12 cellular contexts compared by ENCODE assay signal in genomic region chr11:86360775-86361395, GRCh38. TPM values are rescaled to one million over a fixed set of nuclear protein-coding genes. Genes with fewer than 3 reads are reported as not detected.
A peak's percentile ranks its signal among the peaks of the same experiment; 100 is the strongest.
DNase-seq lines count a peak whose midpoint lies in the region; ATAC-seq, FAIRE-seq and TF ChIP-seq lines count a peak whose summit lies in the region.
"Had no signal": no experiment of that assay in that cellular context is flagged by ENCODE, and none has a peak within 500 bp of the region (broad histone marks: within the 10 kb centered on the region; RNA-seq: fewer than 3 reads in every experiment).

No MANE protein-coding gene starts in this region.

- RAD21 ChIA-PET in GM12878 (lab: Charles Lee; ENCODE audit: unreplicated experiment): interaction anchor here (1.0 kb wide), 1 partner anchor 506 kb away, joined by 6 read pairs; the partner anchor contains the start of gene CCDC83

- H3K4me1 ChIP-seq in Caco-2 (no peaks in the 10 kb centered on the region), GM12878 (ENCODE audit: control insufficient read depth, insufficient read depth, low read length) (no peaks in the 10 kb centered on the region)

- TF ChIP-seq POLR2A in GM12878 (IDR thresholded peaks at IDR 0.05; ENCODE audit: low read depth, low read length): no peak

- H3K27ac Mint-ChIP-seq in Caco-2 (ENCODE audit: unreplicated experiment): no peak overlapping the region

- peak; percentile 45; the same call in 1 of the 3 replicates for ATAC-seq in GM12878

- H3K4me1 Mint-ChIP-seq in Caco-2 (ENCODE audit: low read depth, unreplicated experiment): no peaks in the 10 kb centered on the region

- H3K9me3 ChIP-seq in Caco-2: no peaks in the 10 kb centered on the region
- no peaks in the 10 kb centered on the region for H3K9me3 ChIP-seq in GM12878 (replicated peaks; ENCODE audit: control insufficient read depth, insufficient read depth, low read length)

- CTCF ChIA-PET in Caco-2 (lab: Charles Lee): interaction anchor here (0.6 to 4.8 kb wide), 30 partner anchors 10 to 603 kb away, joined by 3 to 65 read pairs (median 4); partner anchors contain the start of gene CCDC83
- CTCF ChIA-PET in GM12878 (lab: Yijun Ruan, JAX): interaction anchor here (0.6 to 1.9 kb wide), 6 partner anchors 8 to 96 kb away, joined by 3 to 11 read pairs (median 4); no protein-coding TSS in a partner anchor

- H3K4me2 ChIP-seq in GM12878 (ENCODE audit: control insufficient read depth, insufficient read depth): no peak overlapping the region

- TF ChIP-seq EP300 in GM12878 (IDR thresholded peaks at IDR 0.05; ENCODE audit: borderline replicate concordance in 1 of 2, control insufficient read depth in 1 of 2, low read depth in 2 of 2, low read length in 2 of 2): no peak

- no peak overlapping the region for H3K27ac ChIP-seq in GM12878 (ENCODE audit: control insufficient read depth, insufficient read depth)

- in situ Hi-C loops in GM12878 (cut with MboI): no loop called here

- BruUV-seq in Caco-2 (replicated peaks; lab: Mats Ljungman, UMichigan) (no TSS peak), GM12878 (replicated peaks; lab: Mats Ljungman, UMichigan) (no TSS peak)

- H3K27me3 ChIP-seq in Caco-2 (replicated peaks; ENCODE audit: control insufficient read depth, insufficient read depth, low read length): no peaks in the 10 kb centered on the region
- no peaks in the 10 kb centered on the region for H3K27me3 ChIP-seq in GM12878 (replicated peaks in 1 of 2; ENCODE audit: control insufficient read depth in 2 of 2, insufficient read depth in 2 of 2, low read length in 1 of 2)

- POLR2A ChIA-PET in Caco-2 (lab: Charles Lee): interaction anchor here (0.6 kb wide), 1 partner anchor 58 kb away, joined by 3 read pairs; no protein-coding TSS in a partner anchor
- POLR2A ChIA-PET in GM12878 (lab: Charles Lee): no interaction called here

- H3K4me3 ChIP-seq in Caco-2 (ENCODE audit: low read depth, low read length) (no peak overlapping the region), GM12878 (no peak overlapping the region)

- H3K79me2 ChIP-seq in GM12878 (ENCODE audit: control insufficient read depth, insufficient read depth, low read length): no peaks in the 10 kb centered on the region

- no peaks in the 10 kb centered on the region for H3K36me3 Mint-ChIP-seq in Caco-2 (ENCODE audit: insufficient read depth, unreplicated experiment)

- no peak overlapping the region for H2AFZ ChIP-seq in GM12878 (ENCODE audit: control insufficient read depth, low read depth, low read length)

- no peak for FAIRE-seq in HTR-8/SVneo (lab: Jason Lieb, UNC)
- FAIRE-seq in GM12878 (lab: Jason Lieb, UNC): no peak
- FAIRE-seq: kidney had no signal

- H4K20me1 ChIP-seq in GM12878 (ENCODE audit: control insufficient read depth, insufficient read depth): no peaks in the 10 kb centered on the region

- H3K4me3 Mint-ChIP-seq in Caco-2 (ENCODE audit: unreplicated experiment): no peak overlapping the region

- 0% methylated on average over 2 of the region's 2 CpGs for WGBS in GM12878 (ENCODE audit: insufficient coverage, insufficient replicate concordance, low lambda C conversion rate, missing lambda C conversion rate)

- DNase-seq in Caco-2 (peak in 1 of 2 experiments; percentile 47), HTR-8/SVneo (ENCODE audit: insufficient read length, low spot score) (peak; percentile 60), GM12878 (ENCODE audit: low read depth, low spot score) (no peak), lung microvascular endothelial cell (ENCODE audit: low read depth in 2 of 2) (peak; percentile 30 to 66), NCI-H226 (no peak), T-helper 9 cell (no peak), SK-N-DZ (ENCODE audit: low spot score) (no peak)
- DNase-seq in activated naive CD4-positive, alpha-beta T cell treated with Interleukin-2 at 50 U/mL for 16 hours: no peak
- DNase-seq: aorta, kidney, NCI-H1092, T1000 had no signal

- peaks cover 11% of the 10 kb centered on the region for H3K9me3 Mint-ChIP-seq in Caco-2 (ENCODE audit: unreplicated experiment)

- no peaks in the 10 kb centered on the region for H3K27me3 Mint-ChIP-seq in Caco-2 (ENCODE audit: insufficient read depth, unreplicated experiment)

- TF ChIP-seq CTCF in Caco-2 (IDR thresholded peaks at IDR 0.05; ENCODE audit: insufficient read depth in 1 of 2, low read depth in 1 of 2, low read length in 1 of 2, severe bottlenecking in 1 of 2, unreplicated experiment in 1 of 2): peak; percentile 71 to 78
- TF ChIP-seq CTCF in GM12878 (IDR thresholded peaks at IDR 0.05 in 2 of 3, conservative IDR thresholded peaks at IDR 0.05 in 1 of 3; ENCODE audit: control insufficient read depth in 2 of 3, extremely low read depth in 1 of 3, insufficient read depth in 1 of 3, low read depth in 3 of 3, low read length in 3 of 3): no peak; a peak in 1 of 6 replicates

- TF ChIP-seq RAD21 in GM12878 (IDR thresholded peaks at IDR 0.05; ENCODE audit: insufficient read depth, low read depth, low read length): 0 out of 2 replicates have a peak, but pooled peaks have one; percentile 1

- no peak overlapping the region for H3K9ac ChIP-seq in GM12878 (ENCODE audit: control insufficient read depth, insufficient read depth, low read length)

- SMC1A ChIA-PET in GM12878 (lab: Charles Lee; ENCODE audit: uncharacterized antibody, unreplicated experiment): interaction anchor here (1.2 kb wide), 1 partner anchor 9 kb away, joined by 4 read pairs; no protein-coding TSS in a partner anchor

- H3K36me3 ChIP-seq in Caco-2 (ENCODE audit: control insufficient read depth, insufficient read depth, low read length) (no peaks in the 10 kb centered on the region), GM12878 (ENCODE audit: control insufficient read depth in 2 of 2, insufficient read depth in 2 of 2, low read length in 1 of 2) (no peaks in the 10 kb centered on the region)

- intact Hi-C loops in Caco-2 (cut with micrococcal nuclease; ENCODE audit: unreplicated experiment): loop anchor here (1.0 to 5.0 kb wide), 6 partner anchors 48 to 558 kb away; no protein-coding TSS in a partner anchor
- intact Hi-C loops in GM12878 (cut with micrococcal nuclease; ENCODE audit: unreplicated experiment): no loop called here

TF ChIP-seq in GM12878, 131 proteins besides CTCF, POLR2A, EP300 and RAD21 (continues in another document):
- TF ChIP-seq RUNX3 (IDR thresholded peaks at IDR 0.05; ENCODE audit: low read length) (0 out of 2 replicates have a peak, but pooled peaks have one; percentile 6), RAD51 (IDR thresholded peaks at IDR 0.05) (no peak)
- TF ChIP-seq, protein P1, sequence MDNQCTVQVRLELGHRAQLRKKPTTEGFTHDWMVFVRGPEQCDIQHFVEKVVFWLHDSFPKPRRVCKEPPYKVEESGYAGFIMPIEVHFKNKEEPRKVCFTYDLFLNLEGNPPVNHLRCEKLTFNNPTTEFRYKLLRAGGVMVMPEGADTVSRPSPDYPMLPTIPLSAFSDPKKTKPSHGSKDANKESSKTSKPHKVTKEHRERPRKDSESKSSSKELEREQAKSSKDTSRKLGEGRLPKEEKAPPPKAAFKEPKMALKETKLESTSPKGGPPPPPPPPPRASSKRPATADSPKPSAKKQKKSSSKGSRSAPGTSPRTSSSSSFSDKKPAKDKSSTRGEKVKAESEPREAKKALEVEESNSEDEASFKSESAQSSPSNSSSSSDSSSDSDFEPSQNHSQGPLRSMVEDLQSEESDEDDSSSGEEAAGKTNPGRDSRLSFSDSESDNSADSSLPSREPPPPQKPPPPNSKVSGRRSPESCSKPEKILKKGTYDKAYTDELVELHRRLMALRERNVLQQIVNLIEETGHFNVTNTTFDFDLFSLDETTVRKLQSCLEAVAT (IDR thresholded peaks at IDR 0.05): no peak

RNA-seq across cellular contexts. Expression of gene CCDC81, which starts 13.8 kb away (rescaled TPM):
- total RNA-seq in Caco-2 (2022) (1.1 and 1.3 TPM in 2 replicates), GM12878 (2014; rRNA removed) (0.16 and 0.17 TPM in 2 replicates), GM12878 (2014; rRNA removed; fragmentation: Illumina TruSeq; extraction: Trizol) (0.27 and 0.32 TPM in 2 replicates), GM12878 (2021) (0.13 and 0.19 TPM in 2 replicates), lung microvascular endothelial cell (under 0.01 and 0.40 TPM in 2 replicates)
- total RNA-seq in GM12878 (2013; cell fraction: nucleolus; rRNA removed): 3.8 and 4.1 TPM in 2 replicates
- polyA plus RNA-seq in GM12878 (2011; ENCODE audit: low read depth): not detected
- polyA plus RNA-seq in GM12878 (2011; rRNA removed) (0.49 and 0.53 TPM in 2 replicates), GM12878 (2014; fragmentation: Illumina TruSeq; extraction: Trizol) (0.47 TPM in 1 of 2 replicates, not detected in the other), GM12878 (2014; fragmentation: Nextera tagmentation; extraction: Ambion mirVana) (under 1 TPM; 0.13 to 0.31 TPM), GM12878 (2014; rRNA removed) (0.06 and 0.18 TPM in 2 replicates), GM12878 (2016; fragmentation: Nextera tagmentation; extraction: Ambion mirVana) (under 1 TPM; 0.15 to 0.33 TPM)
- 0.12 TPM in 2 replicates for polyA plus RNA-seq in GM12878 (2011; cell fraction: cytosol; rRNA removed)
- polyA plus RNA-seq in GM12878 (2011; cell fraction: nucleus; rRNA removed): 1.0 and 1.1 TPM in 2 replicates
- 0.16 and 0.17 TPM in 2 replicates for polyA plus RNA-seq in GM12878 (2012)
- 0.44 and 0.57 TPM in 2 replicates for polyA minus RNA-seq in GM12878 (2011; rRNA and poly(A)+ RNA removed)
- not detected in 2 replicates for polyA minus RNA-seq in GM12878 (2011; cell fraction: cytosol; rRNA and poly(A)+ RNA removed)
- 0.97 and 1.3 TPM in 2 replicates for polyA minus RNA-seq in GM12878 (2011; cell fraction: nucleus; rRNA and poly(A)+ RNA removed)
- 0.14 and 0.47 TPM in 2 replicates for polyA plus RNA-seq in SK-N-DZ (2014; cell fraction: cytosol; rRNA removed)
- 0.50 and 2.0 TPM in 2 replicates for polyA plus RNA-seq in SK-N-DZ (2014; cell fraction: nucleus; rRNA removed)

RNA-seq across cellular contexts. Expression of gene HIKESHI, which starts 58.8 kb away (rescaled TPM):
- total RNA-seq in Caco-2 (2022): 81.3 and 82.0 TPM in 2 replicates
- total RNA-seq in GM12878 (2013; cell fraction: nucleolus; rRNA removed): 41.9 and 43.2 TPM in 2 replicates
- 57.9 and 70.5 TPM in 2 replicates for total RNA-seq in GM12878 (2014; rRNA removed)
- 53.3 and 54.0 TPM in 2 replicates for total RNA-seq in GM12878 (2014; rRNA removed; fragmentation: Illumina TruSeq; extraction: Trizol)
- total RNA-seq in GM12878 (2021): 42.3 and 43.1 TPM in 2 replicates
- 40.1 TPM for polyA plus RNA-seq in GM12878 (2011; ENCODE audit: low read depth)
- polyA plus RNA-seq in GM12878 (2011; rRNA removed): 113 and 124 TPM in 2 replicates
- 53.5 and 55.5 TPM in 2 replicates for polyA plus RNA-seq in GM12878 (2011; cell fraction: cytosol; rRNA removed)
- 42.7 and 70.1 TPM in 2 replicates for polyA plus RNA-seq in GM12878 (2011; cell fraction: nucleus; rRNA removed)
- polyA plus RNA-seq in GM12878 (2012): 40.0 and 49.7 TPM in 2 replicates
- 50.0 and 67.1 TPM in 2 replicates for polyA plus RNA-seq in GM12878 (2014; fragmentation: Illumina TruSeq; extraction: Trizol)
- polyA plus RNA-seq in GM12878 (2014; fragmentation: Nextera tagmentation; extraction: Ambion mirVana): 100 to 1,000 TPM; 156 to 228 TPM
- polyA plus RNA-seq in GM12878 (2014; rRNA removed): 42.3 and 56.9 TPM in 2 replicates
- 100 to 1,000 TPM; 116 to 119 TPM for polyA plus RNA-seq in GM12878 (2016; fragmentation: Nextera tagmentation; extraction: Ambion mirVana)
- 48.2 and 53.0 TPM in 2 replicates for polyA minus RNA-seq in GM12878 (2011; rRNA and poly(A)+ RNA removed)
- 11.2 and 15.4 TPM in 2 replicates for polyA minus RNA-seq in GM12878 (2011; cell fraction: cytosol; rRNA and poly(A)+ RNA removed)
- 10.8 and 15.4 TPM in 2 replicates for polyA minus RNA-seq in GM12878 (2011; cell fraction: nucleus; rRNA and poly(A)+ RNA removed)
- total RNA-seq in lung microvascular endothelial cell: 57.8 and 72.6 TPM in 2 replicates
- 118 and 131 TPM in 2 replicates for polyA plus RNA-seq in SK-N-DZ (2014; cell fraction: cytosol; rRNA removed)
- polyA plus RNA-seq in SK-N-DZ (2014; cell fraction: nucleus; rRNA removed): 96.7 and 102 TPM in 2 replicates

Comparison
In these comparisons a context has a peak if more than half of its experiments do, and no peak if none do; other contexts are left out.
1. DNase-seq: peak in HTR-8/SVneo (single experiment) and lung microvascular endothelial cell (2 of 2); none in GM12878 (single experiment), NCI-H226 (single experiment), activated naive CD4-positive, alpha-beta T cell treated with Interleukin-2 at 50 U/mL for 16 hours (single experiment), T-helper 9 cell (single experiment) and SK-N-DZ (single experiment).
2. CTCF ChIP-seq: peak in Caco-2 (2 of 2); none in GM12878 (0 of 3).